ENCODE assay signal across 22 cellular contexts in genomic region chr16:17229766-17230165, GRCh38.
"Had no signal": no experiment of that assay in that cellular context is flagged by ENCODE, and none has a peak within 500 bp of the region (broad histone marks: within the 10 kb centered on the region; RNA-seq: fewer than 3 reads in every experiment).

No MANE protein-coding gene starts in this region.

- H3K27ac ChIP-seq: cardiac muscle cell, gastroesophageal sphincter, heart left ventricle, psoas muscle, skin epidermis, suprapubic skin had no signal

- H3K4me3 Mint-ChIP-seq: activated CD4-positive, alpha-beta T cell treated with anti-CD3 and anti-CD28 coated beads for 36 hours; activated T-helper 1 cell treated with anti-CD3 and anti-CD28 coated beads, Interleukin-12 subunit alpha, Interleukin-12 subunit beta, Interleukin-2, Interleukin-4 antibody, amounts not matched to agents 30 ng/mL and 10 ng/mL and 1 ng/mL, durations not matched to agents 14 hours and 24 hours and 36 hours; immature natural killer cell; memory B cell; stimulated activated naive CD8-positive, alpha-beta T cell treated with anti-CD3 and anti-CD28 coated beads, Interleukin-15, Interleukin-2, amounts not matched to agents 100 ng/mL and 50 ng/mL, for 24 hours; T-helper 1 cell treated with Interleukin-12 subunit alpha and Interleukin-12 subunit beta and Interleukin-4 antibody, amounts not matched to agents 30 μg/mL and 1 μg/mL, for 36 hours; type B pancreatic cell had no signal

- H3K36me3 ChIP-seq: cardiac muscle cell, gastroesophageal sphincter, heart left ventricle, suprapubic skin had no signal

- H3K9me3 Mint-ChIP-seq: activated naive CD4-positive, alpha-beta T cell treated with anti-CD3 and anti-CD28 coated beads, Interleukin-2, amount 50 U/mL, for 72 hours; activated T-helper 1 cell treated with anti-CD3 and anti-CD28 coated beads, Interleukin-12 subunit alpha, Interleukin-12 subunit beta, Interleukin-2, Interleukin-4 antibody, amounts not matched to agents 30 ng/mL and 10 ng/mL and 1 ng/mL, durations not matched to agents 14 hours and 24 hours and 36 hours; immature natural killer cell; memory B cell; stimulated activated naive CD8-positive, alpha-beta T cell treated with anti-CD3 and anti-CD28 coated beads, Interleukin-15, Interleukin-2, amounts not matched to agents 100 ng/mL and 50 ng/mL, for 24 hours; T-helper 1 cell treated with Interleukin-12 subunit alpha and Interleukin-12 subunit beta and Interleukin-4 antibody, amounts not matched to agents 30 μg/mL and 1 μg/mL, for 36 hours had no signal

- H3K27me3 Mint-ChIP-seq: activated CD4-positive, alpha-beta T cell treated with anti-CD3 and anti-CD28 coated beads for 36 hours; memory B cell; stimulated activated naive CD8-positive, alpha-beta T cell treated with anti-CD3 and anti-CD28 coated beads, Interleukin-15, Interleukin-2, amounts not matched to agents 100 ng/mL and 50 ng/mL, for 24 hours; type B pancreatic cell had no signal

- H3K4me3 ChIP-seq: cardiac muscle cell, gastroesophageal sphincter, heart left ventricle, psoas muscle, skin epidermis, suprapubic skin had no signal

- ATAC-seq: activated CD4-positive, alpha-beta T cell treated with anti-CD3 and anti-CD28 coated beads for 36 hours; activated naive CD4-positive, alpha-beta T cell treated with anti-CD3 and anti-CD28 coated beads, Interleukin-2, amount 50 U/mL, for 72 hours; gastroesophageal sphincter; heart left ventricle; left ventricle myocardium superior; psoas muscle; right cardiac atrium had no signal

- H3K27me3 ChIP-seq: cardiac muscle cell, gastroesophageal sphincter, heart left ventricle, suprapubic skin had no signal

- H3K9me3 ChIP-seq: gastroesophageal sphincter, heart left ventricle, psoas muscle, suprapubic skin had no signal

- H3K27ac Mint-ChIP-seq: activated CD4-positive, alpha-beta T cell treated with anti-CD3 and anti-CD28 coated beads for 36 hours; activated naive CD4-positive, alpha-beta T cell treated with anti-CD3 and anti-CD28 coated beads, Interleukin-2, amount 50 U/mL, for 72 hours; activated T-helper 1 cell treated with anti-CD3 and anti-CD28 coated beads, Interleukin-12 subunit alpha, Interleukin-12 subunit beta, Interleukin-2, Interleukin-4 antibody, amounts not matched to agents 30 ng/mL and 10 ng/mL and 1 ng/mL, durations not matched to agents 14 hours and 24 hours and 36 hours; memory B cell; stimulated activated naive CD8-positive, alpha-beta T cell treated with anti-CD3 and anti-CD28 coated beads, Interleukin-15, Interleukin-2, amounts not matched to agents 100 ng/mL and 50 ng/mL, for 24 hours; T-helper 1 cell treated with Interleukin-12 subunit alpha and Interleukin-12 subunit beta and Interleukin-4 antibody, amounts not matched to agents 30 μg/mL and 1 μg/mL, for 36 hours; type B pancreatic cell had no signal

- DNase-seq: activated CD4-positive, alpha-beta T cell treated with anti-CD3 and anti-CD28 coated beads for 36 hours; activated CD4-positive, alpha-beta T cell treated with anti-CD3 and anti-CD28 coated beads, Interleukin-2, amount 50 U/mL, for 48 hours; activated gamma-delta T cell treated with Interleukin-2 at 50 U/mL for 16 hours; activated T-cell treated with anti-CD3 and anti-CD28 coated beads for 4 hours; amniotic stem cell; dermis blood vessel endothelial cell; effector memory CD4-positive, alpha-beta T cell; heart left ventricle; immature natural killer cell; left ventricle myocardium superior; psoas muscle; right cardiac atrium had no signal
